33 cellular contexts compared by ENCODE assay signal in genomic region chr11:72088076-72088806, GRCh38. TPM values are rescaled to one million over a fixed set of nuclear protein-coding genes. Genes with fewer than 3 reads are reported as not detected.
DNase-seq lines count a peak whose midpoint lies in the region; ATAC-seq and TF ChIP-seq lines count a peak whose summit lies in the region.
"Had no signal": no experiment of that assay in that cellular context is flagged by ENCODE, and none has a peak within 500 bp of the region (broad histone marks: within the 10 kb centered on the region; RNA-seq: fewer than 3 reads in every experiment).

No MANE protein-coding gene starts in this region.

- peak overlapping the region; percentile 62 for H3K9ac ChIP-seq in mesenchymal stem cell (ENCODE audit: low read length)

- ATAC-seq in SK-N-SH treated with all-trans-retinoic acid at 6 μM for 48 hours: no peak
- ATAC-seq in GM21723 (IDR thresholded peaks at IDR 0.05; ENCODE audit: unreplicated experiment): no peak
- no peak for ATAC-seq in HG03097 (IDR thresholded peaks at IDR 0.05; ENCODE audit: low FRiP score, unreplicated experiment)
- ATAC-seq: left lung, natural killer cell had no signal

- no peak for TF ChIP-seq CTCF in AG10803 (conservative IDR thresholded peaks at IDR 0.05; ENCODE audit: low read length)

- H3K14ac ChIP-seq in mesenchymal stem cell (ENCODE audit: low read length in 2 of 2): no peak overlapping the region

- H3K27me3 ChIP-seq in CD8-positive, alpha-beta memory T cell (ENCODE audit: insufficient read depth, low read length, poor library complexity, severe bottlenecking): no peaks in the 10 kb centered on the region
- H3K27me3 ChIP-seq in mesenchymal stem cell (ENCODE audit: control insufficient read depth in 1 of 2, insufficient read depth in 1 of 2, low read length in 2 of 2): no peaks in the 10 kb centered on the region
- H3K27me3 ChIP-seq: brain microvascular endothelial cell, left lung, spleen, transverse colon had no signal

- peak; percentile 23 for DNase-seq in AG10803 (ENCODE audit: low read depth)
- no peak for DNase-seq in CD8-positive, alpha-beta memory T cell
- DNase-seq in activated naive CD8-positive, alpha-beta T cell treated with anti-CD3 and anti-CD28 coated beads for 36 hours: no peak
- peak; percentile 34 for DNase-seq in mesenchymal stem cell
- no peak for DNase-seq in T-helper 2 cell treated with Interferon-gamma antibody and Interleukin-4, amounts not matched to agents 5 μg/mL and 100 μg/mL, for 36 hours (ENCODE audit: low spot score)
- DNase-seq: activated B cell treated with CpG ODN at 0.5 μM for 24 hours; activated T-cell treated with anti-CD3 and anti-CD28 coated beads, Interleukin-2, amount 50 U/mL, for 1 hour; brain microvascular endothelial cell; effector CD8-positive, alpha-beta T cell; EL; HCEC 1CT; hippocampal formation; immature natural killer cell; left lung; natural killer cell; NCI-H1092; NCI-H187 treated with DMSO at 0.1 percent for 48 hours; NCI-H774; retina; spleen; stimulated activated CD4-positive, alpha-beta T cell treated with anti-CD3 and anti-CD28 coated beads, Interleukin-2, amount 100 ng/mL, for 48 hours; stimulated activated naive CD4-positive, alpha-beta T cell treated with Interleukin-2 at 50 U/mL for 16 hours; T-helper 9 cell; transverse colon had no signal

- H3K9me3 Mint-ChIP-seq in CD8-positive, alpha-beta memory T cell: no peaks in the 10 kb centered on the region
- H3K9me3 Mint-ChIP-seq in activated naive CD8-positive, alpha-beta T cell treated with anti-CD3 and anti-CD28 coated beads for 36 hours: no peaks in the 10 kb centered on the region
- H3K9me3 Mint-ChIP-seq in T-helper 2 cell treated with Interferon-gamma antibody and Interleukin-4, amounts not matched to agents 5 μg/mL and 100 μg/mL, for 36 hours: no peaks in the 10 kb centered on the region
- H3K9me3 Mint-ChIP-seq: activated B cell treated with CpG ODN at 0.5 μM for 24 hours, immature natural killer cell, mesothelial cell of epicardium, natural killer cell had no signal

- no peaks in the 10 kb centered on the region for H3K4me1 ChIP-seq in CD8-positive, alpha-beta memory T cell (ENCODE audit: insufficient read depth, low read length)
- H3K4me1 ChIP-seq in mesenchymal stem cell (ENCODE audit: control insufficient read depth, insufficient read depth, low read depth, low read length): peaks cover 2% of the 10 kb centered on the region

- H3K36me3 ChIP-seq in CD8-positive, alpha-beta memory T cell (ENCODE audit: insufficient read depth, low read length): peaks cover 5% of the 10 kb centered on the region
- peaks cover 8 to 52% of the 10 kb centered on the region in 2 experiments for H3K36me3 ChIP-seq in mesenchymal stem cell (ENCODE audit: control insufficient read depth in 1 of 2, insufficient read depth in 2 of 2, low read depth in 1 of 2, low read length in 2 of 2)
- H3K36me3 ChIP-seq: brain microvascular endothelial cell, transverse colon had no signal

- H3K27ac ChIP-seq in CD8-positive, alpha-beta memory T cell (ENCODE audit: low read depth, low read length): no peak overlapping the region
- no peak overlapping the region for H3K27ac ChIP-seq in mesenchymal stem cell (ENCODE audit: low read length, poor library complexity, severe bottlenecking)
- H3K27ac ChIP-seq: brain microvascular endothelial cell, C4-2B, left lung, spleen, transverse colon had no signal

- no peaks in the 10 kb centered on the region for H3K9me3 ChIP-seq in CD8-positive, alpha-beta memory T cell (ENCODE audit: low read length)
- H3K9me3 ChIP-seq in mesenchymal stem cell (ENCODE audit: control insufficient read depth, low read length): no peaks in the 10 kb centered on the region
- H3K9me3 ChIP-seq: left lung, spleen, transverse colon had no signal

- H3K4me2 ChIP-seq in mesenchymal stem cell (ENCODE audit: low read length, poor library complexity, severe bottlenecking): no peak overlapping the region

- H3K18ac ChIP-seq in mesenchymal stem cell (ENCODE audit: low read depth in 1 of 2, low read length in 2 of 2): no peak overlapping the region

- peaks cover 19% of the 10 kb centered on the region for H3K79me1 ChIP-seq in mesenchymal stem cell (replicated peaks; ENCODE audit: low read length, poor library complexity, severe bottlenecking)

- H4K91ac ChIP-seq in mesenchymal stem cell (ENCODE audit: low read length): no peak overlapping the region

- H3K4me3 ChIP-seq in AG10803 (ENCODE audit: low read length) (no peak overlapping the region), mesenchymal stem cell (ENCODE audit: insufficient read depth in 1 of 2, low read depth in 1 of 2, low read length in 2 of 2) (no peak overlapping the region)
- H3K4me3 ChIP-seq in CD8-positive, alpha-beta memory T cell (ENCODE audit: low read length): no peak overlapping the region
- H3K4me3 ChIP-seq: left lung, spleen, transverse colon had no signal

- H2BK12ac ChIP-seq in mesenchymal stem cell (ENCODE audit: low read length in 2 of 2): no peak overlapping the region

- no peak overlapping the region for H2AK5ac ChIP-seq in mesenchymal stem cell (ENCODE audit: low read length, severe bottlenecking)

- POLR2A ChIA-PET in CD8-positive, alpha-beta memory T cell (lab: Charles Lee): no interaction called here

- peaks cover 0 to 34% (median 5%) of the 10 kb centered on the region in 3 donors for H3K36me3 Mint-ChIP-seq in CD8-positive, alpha-beta memory T cell
- H3K36me3 Mint-ChIP-seq in activated naive CD8-positive, alpha-beta T cell treated with anti-CD3 and anti-CD28 coated beads for 36 hours: no peaks in the 10 kb centered on the region
- H3K36me3 Mint-ChIP-seq in T-helper 2 cell treated with Interferon-gamma antibody and Interleukin-4, amounts not matched to agents 5 μg/mL and 100 μg/mL, for 36 hours (ENCODE audit: low read depth): peaks cover 12% of the 10 kb centered on the region
- H3K36me3 Mint-ChIP-seq: natural killer cell had no signal

- H2BK15ac ChIP-seq in mesenchymal stem cell (ENCODE audit: low read depth, poor library complexity, severe bottlenecking): no peak overlapping the region

- H3K23ac ChIP-seq in mesenchymal stem cell (ENCODE audit: low read length in 2 of 2): no peak overlapping the region

- WGBS in mesenchymal stem cell: 92% methylated on average over 4 of the region's 4 CpGs

- H2BK120ac ChIP-seq in mesenchymal stem cell (ENCODE audit: low read depth, low read length): no peak overlapping the region

- no peak overlapping the region for H4K8ac ChIP-seq in mesenchymal stem cell (ENCODE audit: low read length)

- no peak overlapping the region for H3K4me3 Mint-ChIP-seq in CD8-positive, alpha-beta memory T cell
- H3K4me3 Mint-ChIP-seq in activated naive CD8-positive, alpha-beta T cell treated with anti-CD3 and anti-CD28 coated beads for 36 hours: no peak overlapping the region
- H3K4me3 Mint-ChIP-seq in T-helper 2 cell treated with Interferon-gamma antibody and Interleukin-4, amounts not matched to agents 5 μg/mL and 100 μg/mL, for 36 hours: no peak overlapping the region
- H3K4me3 Mint-ChIP-seq: activated B cell treated with CpG ODN at 0.5 μM for 24 hours, immature natural killer cell, mesothelial cell of epicardium, natural killer cell had no signal

- no peak overlapping the region for H2AFZ ChIP-seq in mesenchymal stem cell (ENCODE audit: low read depth, low read length)

- H2BK5ac ChIP-seq in mesenchymal stem cell (ENCODE audit: low read depth, low read length, poor library complexity, severe bottlenecking): no peak overlapping the region

- H3K27me3 Mint-ChIP-seq in CD8-positive, alpha-beta memory T cell: no peaks in the 10 kb centered on the region
- H3K27me3 Mint-ChIP-seq in activated naive CD8-positive, alpha-beta T cell treated with anti-CD3 and anti-CD28 coated beads for 36 hours: no peaks in the 10 kb centered on the region
- H3K27me3 Mint-ChIP-seq in T-helper 2 cell treated with Interferon-gamma antibody and Interleukin-4, amounts not matched to agents 5 μg/mL and 100 μg/mL, for 36 hours (ENCODE audit: low read depth): no peaks in the 10 kb centered on the region
- H3K27me3 Mint-ChIP-seq: activated B cell treated with CpG ODN at 0.5 μM for 24 hours had no signal

- peak overlapping the region in 6 of 8 donors; percentile 3 to 78 (median 70) for H3K27ac Mint-ChIP-seq in CD8-positive, alpha-beta memory T cell
- peak overlapping the region; percentile 39 for H3K27ac Mint-ChIP-seq in activated naive CD8-positive, alpha-beta T cell treated with anti-CD3 and anti-CD28 coated beads for 36 hours
- no peak overlapping the region for H3K27ac Mint-ChIP-seq in T-helper 2 cell treated with Interferon-gamma antibody and Interleukin-4, amounts not matched to agents 5 μg/mL and 100 μg/mL, for 36 hours
- H3K27ac Mint-ChIP-seq: activated B cell treated with CpG ODN at 0.5 μM for 24 hours, mesothelial cell of epicardium, natural killer cell had no signal

- no peak overlapping the region for H3K4ac ChIP-seq in mesenchymal stem cell (ENCODE audit: low read depth in 1 of 2, low read length in 2 of 2)

- H3K4me1 Mint-ChIP-seq in CD8-positive, alpha-beta memory T cell: peaks cover 3 to 14% (median 3%) of the 10 kb centered on the region in 3 donors
- H3K4me1 Mint-ChIP-seq in activated naive CD8-positive, alpha-beta T cell treated with anti-CD3 and anti-CD28 coated beads for 36 hours: peaks cover 6% of the 10 kb centered on the region
- H3K4me1 Mint-ChIP-seq in T-helper 2 cell treated with Interferon-gamma antibody and Interleukin-4, amounts not matched to agents 5 μg/mL and 100 μg/mL, for 36 hours (ENCODE audit: low read depth): peaks cover 15% of the 10 kb centered on the region

- CTCF ChIA-PET in CD8-positive, alpha-beta memory T cell (lab: Charles Lee): interaction anchor here (1.1 kb wide), 1 partner anchor 10 kb away, joined by 3 read pairs; no protein-coding TSS in a partner anchor

RNA-seq across cellular contexts. Expression of gene LRRC51, which starts 7.6 kb away (rescaled TPM):
- 1 to 10 TPM; 8.2 to 8.9 TPM for total RNA-seq in CD8-positive, alpha-beta memory T cell
- polyA plus RNA-seq in CD8-positive, alpha-beta memory T cell: 2.6 TPM
- total RNA-seq in activated naive CD8-positive, alpha-beta T cell treated with anti-CD3 and anti-CD28 coated beads for 36 hours: 10 to 100 TPM in 1 of 2 experiments, 1 to 10 TPM in 1; 7.0 to 10.0 TPM
- 3.2 TPM for polyA plus RNA-seq in mesenchymal stem cell (2013, experiment 1 of 2)
- 3.9 TPM for polyA plus RNA-seq in mesenchymal stem cell (2013, experiment 2 of 2)

RNA-seq across cellular contexts. Expression of gene NUMA1, which starts 7.9 kb away (rescaled TPM):
- total RNA-seq in CD8-positive, alpha-beta memory T cell: 100 to 1,000 TPM; 106 to 110 TPM
- 73.5 TPM for polyA plus RNA-seq in CD8-positive, alpha-beta memory T cell
- total RNA-seq in activated naive CD8-positive, alpha-beta T cell treated with anti-CD3 and anti-CD28 coated beads for 36 hours: 100 to 1,000 TPM; 120 to 121 TPM
- polyA plus RNA-seq in mesenchymal stem cell (2013, experiment 1 of 2): 54.5 TPM
- polyA plus RNA-seq in mesenchymal stem cell (2013, experiment 2 of 2): 49.1 TPM

RNA-seq across cellular contexts. Expression of gene LAMTOR1, which starts 14.9 kb away (rescaled TPM):
- total RNA-seq in CD8-positive, alpha-beta memory T cell: 10 to 100 TPM; 77.3 to 79.2 TPM
- 82.3 TPM for polyA plus RNA-seq in CD8-positive, alpha-beta memory T cell
- 10 to 100 TPM; 65.5 to 66.2 TPM for total RNA-seq in activated naive CD8-positive, alpha-beta T cell treated with anti-CD3 and anti-CD28 coated beads for 36 hours
- 135 TPM for polyA plus RNA-seq in mesenchymal stem cell (2013, experiment 1 of 2)
- polyA plus RNA-seq in mesenchymal stem cell (2013, experiment 2 of 2): 137 TPM

RNA-seq across cellular contexts. Expression of gene TOMT, which starts 17.5 kb away (rescaled TPM):
- not detected for total RNA-seq in CD8-positive, alpha-beta memory T cell
- polyA plus RNA-seq in CD8-positive, alpha-beta memory T cell: not detected
- total RNA-seq in activated naive CD8-positive, alpha-beta T cell treated with anti-CD3 and anti-CD28 coated beads for 36 hours: not detected
- polyA plus RNA-seq in mesenchymal stem cell (2013, experiment 1 of 2): not detected
- not detected for polyA plus RNA-seq in mesenchymal stem cell (2013, experiment 2 of 2)
- total RNA-seq: activated B cell treated with CpG ODN at 0.5 μM for 24 hours, frontal cortex, left lung, mesothelial cell of epicardium, natural killer cell, osteoblast, spleen, transverse colon had no signal
- polyA plus RNA-seq: AG04450, esophagus, immature natural killer cell, spleen had no signal

RNA-seq across cellular contexts. Expression of gene ANAPC15, which starts 24.3 kb away (rescaled TPM):
- 10 to 100 TPM; 63.3 to 66.2 TPM for total RNA-seq in CD8-positive, alpha-beta memory T cell
- 79.0 TPM for polyA plus RNA-seq in CD8-positive, alpha-beta memory T cell
- total RNA-seq in activated naive CD8-positive, alpha-beta T cell treated with anti-CD3 and anti-CD28 coated beads for 36 hours: 10 to 100 TPM; 70.4 to 71.8 TPM
- polyA plus RNA-seq in mesenchymal stem cell (2013, experiment 1 of 2): 35.1 TPM
- polyA plus RNA-seq in mesenchymal stem cell (2013, experiment 2 of 2): 36.7 TPM

Comparison
In these comparisons a context has a peak if more than half of its experiments do, and no peak if none do; other contexts are left out.
1. DNase-seq: peak in AG10803 (single experiment) and mesenchymal stem cell (single experiment); none in CD8-positive, alpha-beta memory T cell (0 of 5), activated naive CD8-positive, alpha-beta T cell treated with anti-CD3 and anti-CD28 coated beads for 36 hours (single experiment) and T-helper 2 cell treated with Interferon-gamma antibody and Interleukin-4, amounts not matched to agents 5 μg/mL and 100 μg/mL, for 36 hours (single experiment).